In the genomic region with DNA sequence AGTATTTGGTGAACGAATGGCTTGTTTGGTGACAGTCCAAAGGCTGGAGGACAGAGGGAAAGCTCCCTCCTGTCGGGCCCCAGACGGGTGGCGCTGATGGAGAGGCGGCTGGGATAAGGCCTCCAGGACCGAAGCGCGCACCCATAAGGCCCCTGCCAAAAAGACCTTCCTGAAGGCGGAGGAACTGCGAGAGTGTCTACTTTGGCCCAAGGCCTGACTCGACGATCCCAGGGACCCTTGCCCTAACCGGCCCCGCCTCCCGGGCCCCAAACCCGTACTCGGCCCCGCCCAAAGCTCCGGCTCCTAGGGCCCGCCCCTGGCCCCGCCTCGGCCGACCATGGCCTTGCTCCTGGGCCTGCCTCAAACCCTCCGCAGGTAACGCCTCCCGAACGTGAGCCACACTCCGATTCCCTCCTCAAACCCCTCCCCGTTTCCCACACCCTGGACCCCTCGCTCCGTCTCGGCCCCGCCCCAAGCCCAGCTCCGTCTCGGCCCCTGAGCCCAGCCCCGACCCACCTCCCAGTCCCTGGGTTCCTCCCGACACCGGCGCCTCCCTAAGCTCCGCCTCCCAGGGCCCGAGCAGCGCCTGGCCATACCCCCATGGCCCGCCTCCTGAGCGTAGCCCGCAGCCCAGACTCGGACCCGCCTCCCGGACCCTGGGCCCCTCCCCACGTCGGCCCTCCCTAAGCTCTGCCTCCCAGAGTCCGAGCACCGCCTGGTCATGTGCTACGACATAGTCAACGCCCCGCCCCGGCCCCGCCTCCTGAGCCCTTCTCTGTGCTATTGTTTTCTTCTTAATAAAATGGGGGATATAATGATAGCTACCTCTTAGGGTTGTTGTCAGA, we compare ENCODE assay signal across 8 cellular contexts.
DNase-seq lines count a peak whose midpoint lies in the region; ATAC-seq and TF ChIP-seq lines count a peak whose summit lies in the region.

No MANE protein-coding gene starts in this region.

- intact Hi-C loops in lower lobe of right lung (cut with DNase I): no loop called here

- H3K4me1 ChIP-seq in lower lobe of right lung: peaks cover 6% of the 10 kb centered on the region

- peak; percentile 100 for ATAC-seq in GM19025 (IDR thresholded peaks at IDR 0.05; ENCODE audit: low read depth, unreplicated experiment)
- ATAC-seq in HG03342 (IDR thresholded peaks at IDR 0.05; ENCODE audit: unreplicated experiment): peak; percentile 100
- ATAC-seq in activated CD8-positive, alpha-beta T cell treated with anti-CD3 and anti-CD28 coated beads, Interleukin-2, amount 10 ng/mL, durations not matched to agents 7 days and 5 days: peak; percentile 100
- peak; percentile 100 for ATAC-seq in lower lobe of right lung

- peak overlapping the region; percentile 67 for H3K27ac ChIP-seq in lower lobe of right lung

- H3K4me1 Mint-ChIP-seq in activated CD8-positive, alpha-beta T cell treated with anti-CD3 and anti-CD28 coated beads, Interleukin-2, amount 10 ng/mL, durations not matched to agents 7 days and 5 days (ENCODE audit: low read depth): peaks cover 18% of the 10 kb centered on the region

- no peaks in the 10 kb centered on the region for H3K36me3 Mint-ChIP-seq in activated CD8-positive, alpha-beta T cell treated with anti-CD3 and anti-CD28 coated beads, Interleukin-2, amount 10 ng/mL, durations not matched to agents 7 days and 5 days (ENCODE audit: low read depth)

- H3K36me3 ChIP-seq in lower lobe of right lung: no peaks in the 10 kb centered on the region

- no peaks in the 10 kb centered on the region for H3K9me3 Mint-ChIP-seq in activated CD8-positive, alpha-beta T cell treated with anti-CD3 and anti-CD28 coated beads, Interleukin-2, amount 10 ng/mL, durations not matched to agents 7 days and 5 days (ENCODE audit: insufficient read depth)

- H3K4me3 ChIP-seq in lower lobe of right lung: peak overlapping the region; percentile 71

- H3K9me3 ChIP-seq in lower lobe of right lung: no peaks in the 10 kb centered on the region

- peaks cover 6% of the 10 kb centered on the region for H3K27me3 Mint-ChIP-seq in activated CD8-positive, alpha-beta T cell treated with anti-CD3 and anti-CD28 coated beads, Interleukin-2, amount 10 ng/mL, durations not matched to agents 7 days and 5 days (ENCODE audit: low read depth)

- no peaks in the 10 kb centered on the region for H3K27me3 ChIP-seq in lower lobe of right lung (ENCODE audit: low read depth)

- H3K4me3 Mint-ChIP-seq in activated CD8-positive, alpha-beta T cell treated with anti-CD3 and anti-CD28 coated beads, Interleukin-2, amount 10 ng/mL, durations not matched to agents 7 days and 5 days: peak overlapping the region; percentile 76

- H3K27ac Mint-ChIP-seq in activated CD8-positive, alpha-beta T cell treated with anti-CD3 and anti-CD28 coated beads, Interleukin-2, amount 10 ng/mL, durations not matched to agents 7 days and 5 days: peak overlapping the region; percentile 74

- POLR2A ChIA-PET in activated CD8-positive, alpha-beta T cell treated with anti-CD3 and anti-CD28 coated beads, Interleukin-2, amount 10 ng/mL, durations not matched to agents 7 days and 5 days (lab: Charles Lee): no interaction called here

- CTCF ChIA-PET in activated CD8-positive, alpha-beta T cell treated with anti-CD3 and anti-CD28 coated beads, Interleukin-2, amount 10 ng/mL, durations not matched to agents 7 days and 5 days (lab: Charles Lee): interaction anchor here (0.5 to 3.1 kb wide), 6 partner anchors 12 to 1821 kb away, joined by 3 to 12 read pairs (median 4); no protein-coding TSS in a partner anchor

- in situ Hi-C loops in ACHN (cut with HindIII; ENCODE audit: low pct_ligation_motif_present, low pct_unique_long_range_greater_than_20kb, low sequenced_read_pairs): no loop called here

- no peak for TF ChIP-seq CTCF in lower lobe of right lung (IDR thresholded peaks at IDR 0.05)

- DNase-seq in ACHN: peak; percentile 88
- peak; percentile 64 for DNase-seq in NCI-H510A treated with DMSO at 0.1 percent for 48 hours (lab: John Stamatoyannopoulos, UW)
- DNase-seq in activated CD8-positive, alpha-beta T cell treated with anti-CD3 and anti-CD28 coated beads, Interleukin-2, amount 10 ng/mL, durations not matched to agents 7 days and 5 days: peak; percentile 89
- DNase-seq in effector CD4-positive, alpha-beta T cell: peak; percentile 79
- peak; percentile 98 for DNase-seq in lower lobe of right lung
- peak; percentile 83 to 86 for DNase-seq in stimulated activated CD4-positive, alpha-beta T cell treated with anti-CD3 and anti-CD28 coated beads, Interleukin-4, amount 100 ng/mL, for 4 hours

Comparison
In these comparisons a context has a peak if more than half of its experiments do, and no peak if none do; other contexts are left out.
1. Peak in every context shown above with its lines: DNase-seq, ATAC-seq, H3K4me3 ChIP-seq and H3K27ac ChIP-seq.